1 cellular context compared by ENCODE assay signal in the genomic region with DNA sequence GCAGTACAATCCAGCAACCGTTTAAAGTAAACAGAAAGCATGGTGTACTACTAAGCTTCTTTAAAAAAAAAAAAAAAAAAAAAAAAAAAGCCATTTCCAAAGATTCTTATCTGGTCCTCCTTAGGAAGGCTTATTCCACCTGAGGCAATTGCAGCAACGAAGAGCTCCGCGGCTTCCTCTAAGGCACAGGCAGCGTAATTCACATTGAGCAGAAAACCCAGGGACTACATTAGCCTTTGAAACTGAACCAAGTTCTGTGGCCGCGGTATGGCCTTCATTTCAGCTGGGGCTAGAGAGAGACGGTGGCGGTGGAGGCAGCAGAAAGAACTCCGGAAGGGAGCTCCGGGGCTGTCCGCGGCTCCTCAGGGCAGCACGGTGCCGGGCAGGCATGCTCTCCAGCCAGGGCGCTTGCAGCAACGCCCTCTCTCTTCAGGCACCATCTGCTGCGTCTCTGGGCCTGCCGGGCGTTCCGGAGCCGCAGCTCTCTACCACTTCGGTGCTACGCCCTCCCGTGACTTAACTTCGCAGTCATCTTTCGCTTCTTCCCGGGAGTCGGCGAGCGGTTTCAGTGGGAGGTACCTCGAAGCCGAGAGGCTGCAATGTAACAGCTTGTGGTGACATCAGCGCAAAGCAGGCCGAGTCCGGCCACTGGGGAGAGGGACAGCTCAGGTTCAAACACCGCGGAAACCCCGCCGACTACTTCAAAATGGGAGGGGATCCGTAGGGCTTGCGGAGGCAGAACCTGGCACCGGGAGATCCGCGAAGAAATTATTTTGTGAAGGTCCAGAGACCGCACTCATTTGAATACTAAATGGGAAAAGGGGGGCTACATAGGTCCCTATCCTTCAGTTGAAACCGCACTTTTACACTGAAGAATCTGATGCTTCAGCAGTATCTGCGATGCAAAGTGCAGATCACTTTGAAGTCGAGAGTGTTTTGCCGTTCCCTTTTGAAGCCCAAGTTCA.
A peak's percentile ranks its signal among the peaks of the same experiment; 100 is the strongest.
TF ChIP-seq lines count a peak whose summit lies in the region.

No MANE protein-coding gene starts in this region.

TF ChIP-seq in HepG2, 621 proteins besides CTCF, POLR2A, EP300 and RAD21 (continued from another document and continues in another):
- TF ChIP-seq, protein P1, sequence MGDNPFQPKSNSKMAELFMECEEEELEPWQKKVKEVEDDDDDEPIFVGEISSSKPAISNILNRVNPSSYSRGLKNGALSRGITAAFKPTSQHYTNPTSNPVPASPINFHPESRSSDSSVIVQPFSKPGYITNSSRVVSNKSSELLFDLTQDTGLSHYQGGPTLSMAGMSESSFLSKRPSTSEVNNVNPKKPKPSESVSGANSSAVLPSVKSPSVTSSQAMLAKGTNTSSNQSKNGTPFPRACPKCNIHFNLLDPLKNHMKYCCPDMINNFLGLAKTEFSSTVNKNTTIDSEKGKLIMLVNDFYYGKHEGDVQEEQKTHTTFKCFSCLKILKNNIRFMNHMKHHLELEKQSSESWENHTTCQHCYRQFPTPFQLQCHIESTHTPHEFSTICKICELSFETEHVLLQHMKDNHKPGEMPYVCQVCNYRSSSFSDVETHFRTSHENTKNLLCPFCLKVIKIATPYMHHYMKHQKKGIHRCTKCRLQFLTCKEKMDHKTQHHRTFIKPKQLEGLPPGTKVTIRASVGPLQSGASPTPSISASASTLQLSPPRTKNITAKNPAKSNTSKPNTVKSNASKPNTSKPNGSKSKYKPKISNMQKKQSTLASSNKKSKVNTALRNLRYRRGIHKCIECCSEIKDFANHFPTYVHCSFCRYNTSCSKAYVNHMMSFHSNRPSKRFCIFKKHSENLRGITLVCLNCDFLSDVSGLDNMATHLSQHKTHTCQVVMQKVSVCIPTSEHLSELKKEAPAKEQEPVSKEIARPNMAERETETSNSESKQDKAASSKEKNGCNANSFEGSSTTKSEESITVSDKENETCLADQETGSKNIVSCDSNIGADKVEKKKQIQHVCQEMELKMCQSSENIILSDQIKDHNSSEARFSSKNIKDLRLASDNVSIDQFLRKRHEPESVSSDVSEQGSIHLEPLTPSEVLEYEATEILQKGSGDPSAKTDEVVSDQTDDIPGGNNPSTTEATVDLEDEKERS (CRISPR knock-in tag; IDR thresholded peaks at IDR 0.05): peak; percentile 97
- TF ChIP-seq ETV5 (CRISPR knock-in tag; IDR thresholded peaks at IDR 0.05; ENCODE audit: borderline replicate concordance) (peak; percentile 65), ZNF30 (CRISPR knock-in tag; IDR thresholded peaks at IDR 0.05) (no peak), RARA (CRISPR knock-in tag; IDR thresholded peaks at IDR 0.05) (peak; percentile 52), SALL1 (CRISPR knock-in tag; IDR thresholded peaks at IDR 0.05) (peak; percentile 95), LRRFIP1 (CRISPR knock-in tag; conservative IDR thresholded peaks at IDR 0.05) (no peak), ZSCAN25 (CRISPR knock-in tag; IDR thresholded peaks at IDR 0.05) (peak; percentile 77; the same call in 1 of the 2 replicates), MEIS1 (CRISPR knock-in tag; IDR thresholded peaks at IDR 0.05; ENCODE audit: borderline replicate concordance) (peak; percentile 93), PRPF4 (IDR thresholded peaks at IDR 0.05; ENCODE audit: low read depth, low read length, poor library complexity, severe bottlenecking) (no peak), ZNF879 (CRISPR knock-in tag; IDR thresholded peaks at IDR 0.05) (no peak), ZBTB10 (CRISPR knock-in tag; IDR thresholded peaks at IDR 0.05; ENCODE audit: borderline replicate concordance) (0 out of 2 replicates have a peak, but pooled peaks have one; percentile 38), CEBPG (CRISPR knock-in tag; IDR thresholded peaks at IDR 0.05) (peak; percentile 77), TMF1 (CRISPR knock-in tag; IDR thresholded peaks at IDR 0.05; ENCODE audit: low read depth) (peak; percentile 87), ZFYVE20 (CRISPR knock-in tag; IDR thresholded peaks at IDR 0.05; ENCODE audit: borderline replicate concordance, low read depth) (no peak), NONO (IDR thresholded peaks at IDR 0.05) (no peak), NONO (CRISPR knock-in tag; conservative IDR thresholded peaks at IDR 0.05) (peak; percentile 97), HNRNPL (IDR thresholded peaks at IDR 0.05; ENCODE audit: low read depth, low read length) (peak; percentile 80; the same call in 1 of the 2 replicates), ZKSCAN5 (CRISPR knock-in tag; IDR thresholded peaks at IDR 0.05) (0 out of 2 replicates have a peak, but pooled peaks have one; percentile 45), ZNF646 (CRISPR knock-in tag; IDR thresholded peaks at IDR 0.05) (no peak), ISX (CRISPR knock-in tag; conservative IDR thresholded peaks at IDR 0.05) (no peak), ZNF24 (IDR thresholded peaks at IDR 0.05) (no peak), ZMAT3 (CRISPR knock-in tag; conservative IDR thresholded peaks at IDR 0.05) (peak; percentile 86; the same call in 1 of the 2 replicates), MYPOP (CRISPR knock-in tag; IDR thresholded peaks at IDR 0.05) (peak; percentile 92), HMG20A (CRISPR knock-in tag; IDR thresholded peaks at IDR 0.05; ENCODE audit: borderline replicate concordance) (no peak; the same call in 1 of the 2 replicates), SNAI1 (CRISPR knock-in tag; IDR thresholded peaks at IDR 0.05; ENCODE audit: borderline replicate concordance) (peak; percentile 93), SKI (IDR thresholded peaks at IDR 0.05; ENCODE audit: partially characterized antibody) (no peak), TAF15 (IDR thresholded peaks at IDR 0.05; ENCODE audit: low read depth, low read length, poor library complexity, severe bottlenecking) (peak; percentile 63), ZNF839 (CRISPR knock-in tag; IDR thresholded peaks at IDR 0.05; ENCODE audit: borderline replicate concordance) (0 out of 2 replicates have a peak, but pooled peaks have one; percentile 87), GMEB2 (CRISPR knock-in tag; IDR thresholded peaks at IDR 0.05; ENCODE audit: low read depth) (no peak)
- TF ChIP-seq, protein P2, sequence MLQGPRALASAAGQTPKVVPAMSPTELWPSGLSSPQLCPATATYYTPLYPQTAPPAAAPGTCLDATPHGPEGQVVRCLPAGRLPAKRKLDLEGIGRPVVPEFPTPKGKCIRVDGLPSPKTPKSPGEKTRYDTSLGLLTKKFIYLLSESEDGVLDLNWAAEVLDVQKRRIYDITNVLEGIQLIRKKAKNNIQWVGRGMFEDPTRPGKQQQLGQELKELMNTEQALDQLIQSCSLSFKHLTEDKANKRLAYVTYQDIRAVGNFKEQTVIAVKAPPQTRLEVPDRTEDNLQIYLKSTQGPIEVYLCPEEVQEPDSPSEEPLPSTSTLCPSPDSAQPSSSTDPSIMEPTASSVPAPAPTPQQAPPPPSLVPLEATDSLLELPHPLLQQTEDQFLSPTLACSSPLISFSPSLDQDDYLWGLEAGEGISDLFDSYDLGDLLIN (CRISPR knock-in tag; IDR thresholded peaks at IDR 0.05; ENCODE audit: borderline replicate concordance): no peak
